In the genomic region with DNA sequence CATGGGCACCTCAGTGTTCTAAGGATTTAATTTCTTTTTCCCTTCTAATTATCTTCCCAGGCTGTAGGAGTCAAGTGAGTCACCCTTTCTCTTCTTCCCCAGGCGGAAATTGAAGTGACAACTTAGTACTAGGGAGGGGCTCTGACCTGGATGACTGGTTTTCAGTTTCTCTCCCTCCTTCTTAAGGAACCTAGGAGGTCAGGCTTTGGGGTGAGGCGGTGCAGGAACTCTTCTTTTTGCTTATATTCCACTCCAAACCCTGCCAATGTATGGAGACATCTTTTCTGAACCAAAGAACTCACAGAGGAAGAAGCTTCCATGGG, we compare ENCODE assay signal across 10 cellular contexts. TPM values are rescaled to one million over a fixed set of nuclear protein-coding genes. Genes with fewer than 3 reads are reported as not detected.
A peak's percentile ranks its signal among the peaks of the same experiment; 100 is the strongest.
DNase-seq lines count a peak whose midpoint lies in the region; ATAC-seq and TF ChIP-seq lines count a peak whose summit lies in the region.
"Had no signal": no experiment of that assay in that cellular context is flagged by ENCODE, and none has a peak within 500 bp of the region (broad histone marks: within the 10 kb centered on the region; RNA-seq: fewer than 3 reads in every experiment).

No MANE protein-coding gene starts in this region.

- no peak for TF ChIP-seq RAD21 in SK-N-SH (IDR thresholded peaks at IDR 0.05; ENCODE audit: low read length)

- H3K27ac ChIP-seq in SK-N-SH (ENCODE audit: low read depth in 2 of 2, low read length in 1 of 2), result no peak overlapping the region
- H3K27ac ChIP-seq: SJSA1 had no signal

- no peaks in the 10 kb centered on the region for H3F3A ChIP-seq in SK-N-SH (replicated peaks; ENCODE audit: insufficient read depth)

- no peaks in the 10 kb centered on the region for H3K9me2 ChIP-seq in SK-N-SH

- POLR2A ChIA-PET in SK-N-SH (lab: Yijun Ruan, JAX), result no interaction called here

- H3K9ac ChIP-seq in SK-N-SH, result no peak overlapping the region

- CTCF ChIA-PET in SK-N-SH (lab: Yijun Ruan, JAX), result no interaction called here

- peaks cover 43% of the 10 kb centered on the region for H4K20me1 ChIP-seq in SK-N-SH (ENCODE audit: insufficient read depth)

- H3K4me2 ChIP-seq in SK-N-SH, result no peak overlapping the region

- 72% methylated on average over 2 of the region's 2 CpGs for WGBS in SK-N-SH (ENCODE audit: low lambda C conversion rate)

- peaks cover 99% of the 10 kb centered on the region for H3K79me2 ChIP-seq in SK-N-SH (ENCODE audit: insufficient read depth)

- no peak; the same call in 2 of the 3 replicates for ATAC-seq in SK-N-SH treated with all-trans-retinoic acid at 6 μM for 48 hours
- ATAC-seq in HG02981 (IDR thresholded peaks at IDR 0.05; ENCODE audit: unreplicated experiment), result peak; percentile 26

- no peak for TF ChIP-seq EP300 in SK-N-SH (IDR thresholded peaks at IDR 0.05; ENCODE audit: borderline replicate concordance in 1 of 2, low read depth in 1 of 2, low read length in 1 of 2)

- peaks cover 30 to 49% of the 10 kb centered on the region in 2 experiments for H3K36me3 ChIP-seq in SK-N-SH (replicated peaks in 1 of 2; ENCODE audit: control insufficient read depth in 1 of 2, insufficient read depth in 2 of 2, low read length in 1 of 2)

- H3K9me3 ChIP-seq in SK-N-SH, result no peaks in the 10 kb centered on the region
- H3K9me3 ChIP-seq: SJSA1 had no signal

- no peak for TF ChIP-seq CTCF in SK-N-SH (IDR thresholded peaks at IDR 0.05)
- TF ChIP-seq CTCF in GM20000 (IDR thresholded peaks at IDR 0.05; ENCODE audit: extremely low read depth, missing control alignments), result no peak

- DNase-seq in SK-N-SH, result no peak
- DNase-seq in amniotic epithelial cell (ENCODE audit: low read depth), result peak; percentile 15
- DNase-seq in non-pigmented ciliary epithelial cell (ENCODE audit: low read depth), result peak; percentile 10
- DNase-seq in RPMI8226, result no peak
- DNase-seq in GM20000 (ENCODE audit: low spot score), result no peak
- no peak for DNase-seq in cortex of kidney (lab: John Stamatoyannopoulos, UW)
- DNase-seq: 8988T had no signal

- no peaks in the 10 kb centered on the region for H3K27me3 ChIP-seq in SK-N-SH (ENCODE audit: insufficient read depth)
- H3K27me3 ChIP-seq: SJSA1 had no signal

- H3K4me1 ChIP-seq in SK-N-SH (ENCODE audit: control insufficient read depth in 1 of 2, insufficient read depth in 2 of 2, low read depth in 1 of 2, low read length in 1 of 2), result no peaks in the 10 kb centered on the region; a peak in 1 of 4 replicates

- no peak overlapping the region for H2AFZ ChIP-seq in SK-N-SH (ENCODE audit: low read depth)

- no peak overlapping the region for H3K4me3 ChIP-seq in SK-N-SH (ENCODE audit: low read depth in 2 of 2, low read length in 1 of 2)
- H3K4me3 ChIP-seq: SJSA1 had no signal

TF ChIP-seq in SK-N-SH, 30 proteins besides CTCF, POLR2A, EP300 and RAD21:
- TF ChIP-seq FOSL2 (IDR thresholded peaks at IDR 0.05; ENCODE audit: borderline replicate concordance, low read depth) (peak; percentile 7; the same call in 1 of the 2 replicates), YY1 (IDR thresholded peaks at IDR 0.05; ENCODE audit: low read depth) (no peak)
TF ChIP-seq in SK-N-SH: peak in this region for 1.

TF ChIP-seq in SK-N-SH treated with all-trans-retinoic acid at 6 μM for 48 hours, 23 proteins besides CTCF, POLR2A, EP300 and RAD21:
- TF ChIP-seq, protein P1, sequence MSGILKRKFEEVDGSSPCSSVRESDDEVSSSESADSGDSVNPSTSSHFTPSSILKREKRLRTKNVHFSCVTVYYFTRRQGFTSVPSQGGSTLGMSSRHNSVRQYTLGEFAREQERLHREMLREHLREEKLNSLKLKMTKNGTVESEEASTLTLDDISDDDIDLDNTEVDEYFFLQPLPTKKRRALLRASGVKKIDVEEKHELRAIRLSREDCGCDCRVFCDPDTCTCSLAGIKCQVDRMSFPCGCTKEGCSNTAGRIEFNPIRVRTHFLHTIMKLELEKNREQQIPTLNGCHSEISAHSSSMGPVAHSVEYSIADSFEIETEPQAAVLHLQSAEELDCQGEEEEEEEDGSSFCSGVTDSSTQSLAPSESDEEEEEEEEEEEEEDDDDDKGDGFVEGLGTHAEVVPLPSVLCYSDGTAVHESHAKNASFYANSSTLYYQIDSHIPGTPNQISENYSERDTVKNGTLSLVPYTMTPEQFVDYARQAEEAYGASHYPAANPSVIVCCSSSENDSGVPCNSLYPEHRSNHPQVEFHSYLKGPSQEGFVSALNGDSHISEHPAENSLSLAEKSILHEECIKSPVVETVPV (CRISPR knock-in tag; IDR thresholded peaks at IDR 0.05), result no peak
- TF ChIP-seq PPARA (CRISPR knock-in tag; IDR thresholded peaks at IDR 0.05; ENCODE audit: borderline replicate concordance) (no peak), BACH2 (CRISPR knock-in tag; IDR thresholded peaks at IDR 0.05; ENCODE audit: borderline replicate concordance) (no peak), ISL1 (CRISPR knock-in tag; IDR thresholded peaks at IDR 0.05) (no peak), ZFP3 (CRISPR knock-in tag; IDR thresholded peaks at IDR 0.05) (no peak), ESRRG (CRISPR knock-in tag; IDR thresholded peaks at IDR 0.05) (no peak), OSR1 (CRISPR knock-in tag; IDR thresholded peaks at IDR 0.05) (no peak), TOX (CRISPR knock-in tag; IDR thresholded peaks at IDR 0.05; ENCODE audit: borderline replicate concordance) (no peak), ZNF8 (CRISPR knock-in tag; IDR thresholded peaks at IDR 0.05) (no peak), RARB (CRISPR knock-in tag; IDR thresholded peaks at IDR 0.05) (no peak), ZC3H10 (CRISPR knock-in tag; IDR thresholded peaks at IDR 0.05) (no peak), ZFP30 (CRISPR knock-in tag; IDR thresholded peaks at IDR 0.05) (no peak), ARNTL (CRISPR knock-in tag; IDR thresholded peaks at IDR 0.05; ENCODE audit: borderline replicate concordance, low read depth) (no peak)
- TF ChIP-seq, protein P2, sequence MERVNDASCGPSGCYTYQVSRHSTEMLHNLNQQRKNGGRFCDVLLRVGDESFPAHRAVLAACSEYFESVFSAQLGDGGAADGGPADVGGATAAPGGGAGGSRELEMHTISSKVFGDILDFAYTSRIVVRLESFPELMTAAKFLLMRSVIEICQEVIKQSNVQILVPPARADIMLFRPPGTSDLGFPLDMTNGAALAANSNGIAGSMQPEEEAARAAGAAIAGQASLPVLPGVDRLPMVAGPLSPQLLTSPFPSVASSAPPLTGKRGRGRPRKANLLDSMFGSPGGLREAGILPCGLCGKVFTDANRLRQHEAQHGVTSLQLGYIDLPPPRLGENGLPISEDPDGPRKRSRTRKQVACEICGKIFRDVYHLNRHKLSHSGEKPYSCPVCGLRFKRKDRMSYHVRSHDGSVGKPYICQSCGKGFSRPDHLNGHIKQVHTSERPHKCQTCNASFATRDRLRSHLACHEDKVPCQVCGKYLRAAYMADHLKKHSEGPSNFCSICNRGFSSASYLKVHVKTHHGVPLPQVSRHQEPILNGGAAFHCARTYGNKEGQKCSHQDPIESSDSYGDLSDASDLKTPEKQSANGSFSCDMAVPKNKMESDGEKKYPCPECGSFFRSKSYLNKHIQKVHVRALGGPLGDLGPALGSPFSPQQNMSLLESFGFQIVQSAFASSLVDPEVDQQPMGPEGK (CRISPR knock-in tag; IDR thresholded peaks at IDR 0.05; ENCODE audit: borderline replicate concordance), result no peak
- TF ChIP-seq, protein P3, sequence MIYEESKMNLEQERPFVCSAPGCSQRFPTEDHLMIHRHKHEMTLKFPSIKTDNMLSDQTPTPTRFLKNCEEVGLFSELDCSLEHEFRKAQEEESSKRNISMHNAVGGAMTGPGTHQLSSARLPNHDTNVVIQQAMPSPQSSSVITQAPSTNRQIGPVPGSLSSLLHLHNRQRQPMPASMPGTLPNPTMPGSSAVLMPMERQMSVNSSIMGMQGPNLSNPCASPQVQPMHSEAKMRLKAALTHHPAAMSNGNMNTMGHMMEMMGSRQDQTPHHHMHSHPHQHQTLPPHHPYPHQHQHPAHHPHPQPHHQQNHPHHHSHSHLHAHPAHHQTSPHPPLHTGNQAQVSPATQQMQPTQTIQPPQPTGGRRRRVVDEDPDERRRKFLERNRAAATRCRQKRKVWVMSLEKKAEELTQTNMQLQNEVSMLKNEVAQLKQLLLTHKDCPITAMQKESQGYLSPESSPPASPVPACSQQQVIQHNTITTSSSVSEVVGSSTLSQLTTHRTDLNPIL (CRISPR knock-in tag; IDR thresholded peaks at IDR 0.05; ENCODE audit: low read depth), result no peak
- TF ChIP-seq, protein P4, sequence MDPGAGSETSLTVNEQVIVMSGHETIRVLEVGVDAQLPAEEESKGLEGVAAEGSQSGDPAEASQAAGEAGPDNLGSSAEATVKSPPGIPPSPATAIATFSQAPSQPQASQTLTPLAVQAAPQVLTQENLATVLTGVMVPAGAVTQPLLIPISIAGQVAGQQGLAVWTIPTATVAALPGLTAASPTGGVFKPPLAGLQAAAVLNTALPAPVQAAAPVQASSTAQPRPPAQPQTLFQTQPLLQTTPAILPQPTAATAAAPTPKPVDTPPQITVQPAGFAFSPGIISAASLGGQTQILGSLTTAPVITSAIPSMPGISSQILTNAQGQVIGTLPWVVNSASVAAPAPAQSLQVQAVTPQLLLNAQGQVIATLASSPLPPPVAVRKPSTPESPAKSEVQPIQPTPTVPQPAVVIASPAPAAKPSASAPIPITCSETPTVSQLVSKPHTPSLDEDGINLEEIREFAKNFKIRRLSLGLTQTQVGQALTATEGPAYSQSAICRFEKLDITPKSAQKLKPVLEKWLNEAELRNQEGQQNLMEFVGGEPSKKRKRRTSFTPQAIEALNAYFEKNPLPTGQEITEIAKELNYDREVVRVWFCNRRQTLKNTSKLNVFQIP (CRISPR knock-in tag; IDR thresholded peaks at IDR 0.05; ENCODE audit: borderline replicate concordance, low read depth), result no peak
TF ChIP-seq in SK-N-SH treated with all-trans-retinoic acid at 6 μM for 48 hours: peak in this region for 0.

RNA-seq across cellular contexts. Expression of a gene that starts 12.6 kb away (rescaled TPM):
- 46.6 and 54.8 TPM in 2 replicates for polyA plus RNA-seq in SK-N-SH (2012; rRNA removed)
- polyA plus RNA-seq in SK-N-SH (2012; cell fraction: cytosol; rRNA removed), result 25.0 and 35.9 TPM in 2 replicates
- 40.9 and 62.8 TPM in 2 replicates for polyA plus RNA-seq in SK-N-SH (2012; cell fraction: nucleus; rRNA removed)

RNA-seq across cellular contexts. Expression of a gene that starts 23.0 kb away (rescaled TPM):
- polyA plus RNA-seq in SK-N-SH (2012; rRNA removed), result 18.1 and 25.8 TPM in 2 replicates
- 20.0 and 22.9 TPM in 2 replicates for polyA plus RNA-seq in SK-N-SH (2012; cell fraction: cytosol; rRNA removed)
- polyA plus RNA-seq in SK-N-SH (2012; cell fraction: nucleus; rRNA removed), result 14.7 and 19.9 TPM in 2 replicates

RNA-seq across cellular contexts. Expression of a gene that starts 30.8 kb away (rescaled TPM):
- 2.3 and 2.4 TPM in 2 replicates for polyA plus RNA-seq in SK-N-SH (2012; rRNA removed)
- 1.0 and 1.1 TPM in 2 replicates for polyA plus RNA-seq in SK-N-SH (2012; cell fraction: cytosol; rRNA removed)
- polyA plus RNA-seq in SK-N-SH (2012; cell fraction: nucleus; rRNA removed), result 9.9 and 10.5 TPM in 2 replicates

RNA-seq across cellular contexts. Expression of a gene that starts 31.5 kb away (rescaled TPM):
- 35.2 and 38.7 TPM in 2 replicates for polyA plus RNA-seq in SK-N-SH (2012; rRNA removed)
- polyA plus RNA-seq in SK-N-SH (2012; cell fraction: cytosol; rRNA removed), result 32.2 and 33.1 TPM in 2 replicates
- polyA plus RNA-seq in SK-N-SH (2012; cell fraction: nucleus; rRNA removed), result 37.6 and 38.1 TPM in 2 replicates

RNA-seq across cellular contexts. Expression of a gene that starts 31.9 kb away (rescaled TPM):
- 88.6 and 94.6 TPM in 2 replicates for polyA plus RNA-seq in SK-N-SH (2012; rRNA removed)
- polyA plus RNA-seq in SK-N-SH (2012; cell fraction: cytosol; rRNA removed), result 82.1 and 93.4 TPM in 2 replicates
- polyA plus RNA-seq in SK-N-SH (2012; cell fraction: nucleus; rRNA removed), result 99.7 and 117 TPM in 2 replicates

Comparison
In these comparisons a context has a peak if more than half of its experiments do, and no peak if none do; other contexts are left out.
1. DNase-seq: peak in amniotic epithelial cell (single experiment) and non-pigmented ciliary epithelial cell (single experiment); none in SK-N-SH (single experiment), RPMI8226 (single experiment), GM20000 (single experiment) and cortex of kidney (single experiment).